1 cellular context compared by ENCODE assay signal in genomic region chr19:16495982-16496612, GRCh38.
TF ChIP-seq lines count a peak whose summit lies in the region.

TSS of gene C19orf44 (plus strand) at chr19:16496394. CDS start at chr19:16500793, 4,399 bp downstream.
A gene with protein sequence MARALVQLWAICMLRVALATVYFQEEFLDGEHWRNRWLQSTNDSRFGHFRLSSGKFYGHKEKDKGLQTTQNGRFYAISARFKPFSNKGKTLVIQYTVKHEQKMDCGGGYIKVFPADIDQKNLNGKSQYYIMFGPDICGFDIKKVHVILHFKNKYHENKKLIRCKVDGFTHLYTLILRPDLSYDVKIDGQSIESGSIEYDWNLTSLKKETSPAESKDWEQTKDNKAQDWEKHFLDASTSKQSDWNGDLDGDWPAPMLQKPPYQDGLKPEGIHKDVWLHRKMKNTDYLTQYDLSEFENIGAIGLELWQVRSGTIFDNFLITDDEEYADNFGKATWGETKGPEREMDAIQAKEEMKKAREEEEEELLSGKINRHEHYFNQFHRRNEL (minus strand): TSS chr19:16496167. CDS start chr19:16496129, 38 bp downstream.

TF ChIP-seq in HepG2, 621 proteins besides CTCF, POLR2A, EP300 and RAD21 (continued from another document and continues in another):
- TF ChIP-seq ELK4 (CRISPR knock-in tag; IDR thresholded peaks at IDR 0.05; ENCODE audit: borderline replicate concordance) (peak; percentile 93), MYC (CRISPR knock-in tag; IDR thresholded peaks at IDR 0.05; ENCODE audit: borderline replicate concordance) (peak; percentile 56; the same call in 1 of the 2 replicates), ETV5 (CRISPR knock-in tag; IDR thresholded peaks at IDR 0.05; ENCODE audit: borderline replicate concordance) (peak; percentile 99), NFYC (CRISPR knock-in tag; IDR thresholded peaks at IDR 0.05) (peak; percentile 100), RELA (CRISPR knock-in tag; IDR thresholded peaks at IDR 0.05) (no peak), ZNF784 (CRISPR knock-in tag; IDR thresholded peaks at IDR 0.05; ENCODE audit: borderline replicate concordance) (peak; percentile 30; the same call in 1 of the 2 replicates), ZNF704 (CRISPR knock-in tag; IDR thresholded peaks at IDR 0.05; ENCODE audit: borderline replicate concordance) (0 out of 2 replicates have a peak, but pooled peaks have one; percentile 17), MAFF (IDR thresholded peaks at IDR 0.05; ENCODE audit: low read depth, low read length) (no peak), ZNF441 (CRISPR knock-in tag; IDR thresholded peaks at IDR 0.05; ENCODE audit: borderline replicate concordance) (no peak), ZNF557 (CRISPR knock-in tag; IDR thresholded peaks at IDR 0.05) (no peak), ATAD3A (CRISPR knock-in tag; IDR thresholded peaks at IDR 0.05) (no peak), TCF12 (IDR thresholded peaks at IDR 0.05) (no peak), TCF12 (CRISPR knock-in tag; IDR thresholded peaks at IDR 0.05) (0 out of 2 replicates have a peak, but pooled peaks have one; percentile 44), TOPORS (CRISPR knock-in tag; IDR thresholded peaks at IDR 0.05) (no peak), ZNF446 (CRISPR knock-in tag; IDR thresholded peaks at IDR 0.05) (no peak), HMG20B (CRISPR knock-in tag; conservative IDR thresholded peaks at IDR 0.05) (no peak), NKX3-1 (CRISPR knock-in tag; IDR thresholded peaks at IDR 0.05) (no peak), ZFP1 (CRISPR knock-in tag; IDR thresholded peaks at IDR 0.05) (peak; percentile 62), ZNF20 (CRISPR knock-in tag; IDR thresholded peaks at IDR 0.05) (no peak), KDM3A (CRISPR knock-in tag; IDR thresholded peaks at IDR 0.05; ENCODE audit: low read depth) (peak; percentile 62; the same call in 1 of the 2 replicates), LCORL (IDR thresholded peaks at IDR 0.05) (no peak), LCORL (CRISPR knock-in tag; IDR thresholded peaks at IDR 0.05) (peak; percentile 45; the same call in 1 of the 2 replicates), RFX5 (IDR thresholded peaks at IDR 0.05; ENCODE audit: low read depth, low read length) (no peak), ZFP37 (CRISPR knock-in tag; IDR thresholded peaks at IDR 0.05; ENCODE audit: borderline replicate concordance) (no peak), ZSCAN22 (CRISPR knock-in tag; IDR thresholded peaks at IDR 0.05) (no peak), HBP1 (CRISPR knock-in tag; IDR thresholded peaks at IDR 0.05; ENCODE audit: low read depth) (0 out of 2 replicates have a peak, but pooled peaks have one; percentile 70)
- TF ChIP-seq, protein P1, sequence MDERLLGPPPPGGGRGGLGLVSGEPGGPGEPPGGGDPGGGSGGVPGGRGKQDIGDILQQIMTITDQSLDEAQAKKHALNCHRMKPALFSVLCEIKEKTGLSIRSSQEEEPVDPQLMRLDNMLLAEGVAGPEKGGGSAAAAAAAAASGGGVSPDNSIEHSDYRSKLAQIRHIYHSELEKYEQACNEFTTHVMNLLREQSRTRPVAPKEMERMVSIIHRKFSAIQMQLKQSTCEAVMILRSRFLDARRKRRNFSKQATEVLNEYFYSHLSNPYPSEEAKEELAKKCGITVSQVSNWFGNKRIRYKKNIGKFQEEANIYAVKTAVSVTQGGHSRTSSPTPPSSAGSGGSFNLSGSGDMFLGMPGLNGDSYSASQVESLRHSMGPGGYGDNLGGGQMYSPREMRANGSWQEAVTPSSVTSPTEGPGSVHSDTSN (CRISPR knock-in tag; IDR thresholded peaks at IDR 0.05), result no peak
- TF ChIP-seq, protein P2, sequence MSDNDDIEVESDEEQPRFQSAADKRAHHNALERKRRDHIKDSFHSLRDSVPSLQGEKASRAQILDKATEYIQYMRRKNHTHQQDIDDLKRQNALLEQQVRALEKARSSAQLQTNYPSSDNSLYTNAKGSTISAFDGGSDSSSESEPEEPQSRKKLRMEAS (IDR thresholded peaks at IDR 0.05), result peak; percentile 64
- TF ChIP-seq, protein P3, sequence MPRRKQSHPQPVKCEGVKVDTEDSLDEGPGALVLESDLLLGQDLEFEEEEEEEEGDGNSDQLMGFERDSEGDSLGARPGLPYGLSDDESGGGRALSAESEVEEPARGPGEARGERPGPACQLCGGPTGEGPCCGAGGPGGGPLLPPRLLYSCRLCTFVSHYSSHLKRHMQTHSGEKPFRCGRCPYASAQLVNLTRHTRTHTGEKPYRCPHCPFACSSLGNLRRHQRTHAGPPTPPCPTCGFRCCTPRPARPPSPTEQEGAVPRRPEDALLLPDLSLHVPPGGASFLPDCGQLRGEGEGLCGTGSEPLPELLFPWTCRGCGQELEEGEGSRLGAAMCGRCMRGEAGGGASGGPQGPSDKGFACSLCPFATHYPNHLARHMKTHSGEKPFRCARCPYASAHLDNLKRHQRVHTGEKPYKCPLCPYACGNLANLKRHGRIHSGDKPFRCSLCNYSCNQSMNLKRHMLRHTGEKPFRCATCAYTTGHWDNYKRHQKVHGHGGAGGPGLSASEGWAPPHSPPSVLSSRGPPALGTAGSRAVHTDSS (CRISPR knock-in tag; conservative IDR thresholded peaks at IDR 0.05), result 0 out of 2 replicates have a peak, but pooled peaks have one; percentile 47
- TF ChIP-seq, protein P4, sequence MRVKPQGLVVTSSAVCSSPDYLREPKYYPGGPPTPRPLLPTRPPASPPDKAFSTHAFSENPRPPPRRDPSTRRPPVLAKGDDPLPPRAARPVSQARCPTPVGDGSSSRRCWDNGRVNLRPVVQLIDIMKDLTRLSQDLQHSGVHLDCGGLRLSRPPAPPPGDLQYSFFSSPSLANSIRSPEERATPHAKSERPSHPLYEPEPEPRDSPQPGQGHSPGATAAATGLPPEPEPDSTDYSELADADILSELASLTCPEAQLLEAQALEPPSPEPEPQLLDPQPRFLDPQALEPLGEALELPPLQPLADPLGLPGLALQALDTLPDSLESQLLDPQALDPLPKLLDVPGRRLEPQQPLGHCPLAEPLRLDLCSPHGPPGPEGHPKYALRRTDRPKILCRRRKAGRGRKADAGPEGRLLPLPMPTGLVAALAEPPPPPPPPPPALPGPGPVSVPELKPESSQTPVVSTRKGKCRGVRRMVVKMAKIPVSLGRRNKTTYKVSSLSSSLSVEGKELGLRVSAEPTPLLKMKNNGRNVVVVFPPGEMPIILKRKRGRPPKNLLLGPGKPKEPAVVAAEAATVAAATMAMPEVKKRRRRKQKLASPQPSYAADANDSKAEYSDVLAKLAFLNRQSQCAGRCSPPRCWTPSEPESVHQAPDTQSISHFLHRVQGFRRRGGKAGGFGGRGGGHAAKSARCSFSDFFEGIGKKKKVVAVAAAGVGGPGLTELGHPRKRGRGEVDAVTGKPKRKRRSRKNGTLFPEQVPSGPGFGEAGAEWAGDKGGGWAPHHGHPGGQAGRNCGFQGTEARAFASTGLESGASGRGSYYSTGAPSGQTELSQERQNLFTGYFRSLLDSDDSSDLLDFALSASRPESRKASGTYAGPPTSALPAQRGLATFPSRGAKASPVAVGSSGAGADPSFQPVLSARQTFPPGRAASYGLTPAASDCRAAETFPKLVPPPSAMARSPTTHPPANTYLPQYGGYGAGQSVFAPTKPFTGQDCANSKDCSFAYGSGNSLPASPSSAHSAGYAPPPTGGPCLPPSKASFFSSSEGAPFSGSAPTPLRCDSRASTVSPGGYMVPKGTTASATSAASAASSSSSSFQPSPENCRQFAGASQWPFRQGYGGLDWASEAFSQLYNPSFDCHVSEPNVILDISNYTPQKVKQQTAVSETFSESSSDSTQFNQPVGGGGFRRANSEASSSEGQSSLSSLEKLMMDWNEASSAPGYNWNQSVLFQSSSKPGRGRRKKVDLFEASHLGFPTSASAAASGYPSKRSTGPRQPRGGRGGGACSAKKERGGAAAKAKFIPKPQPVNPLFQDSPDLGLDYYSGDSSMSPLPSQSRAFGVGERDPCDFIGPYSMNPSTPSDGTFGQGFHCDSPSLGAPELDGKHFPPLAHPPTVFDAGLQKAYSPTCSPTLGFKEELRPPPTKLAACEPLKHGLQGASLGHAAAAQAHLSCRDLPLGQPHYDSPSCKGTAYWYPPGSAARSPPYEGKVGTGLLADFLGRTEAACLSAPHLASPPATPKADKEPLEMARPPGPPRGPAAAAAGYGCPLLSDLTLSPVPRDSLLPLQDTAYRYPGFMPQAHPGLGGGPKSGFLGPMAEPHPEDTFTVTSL (CRISPR knock-in tag; IDR thresholded peaks at IDR 0.05; ENCODE audit: borderline replicate concordance), result no peak
- TF ChIP-seq, protein P5, sequence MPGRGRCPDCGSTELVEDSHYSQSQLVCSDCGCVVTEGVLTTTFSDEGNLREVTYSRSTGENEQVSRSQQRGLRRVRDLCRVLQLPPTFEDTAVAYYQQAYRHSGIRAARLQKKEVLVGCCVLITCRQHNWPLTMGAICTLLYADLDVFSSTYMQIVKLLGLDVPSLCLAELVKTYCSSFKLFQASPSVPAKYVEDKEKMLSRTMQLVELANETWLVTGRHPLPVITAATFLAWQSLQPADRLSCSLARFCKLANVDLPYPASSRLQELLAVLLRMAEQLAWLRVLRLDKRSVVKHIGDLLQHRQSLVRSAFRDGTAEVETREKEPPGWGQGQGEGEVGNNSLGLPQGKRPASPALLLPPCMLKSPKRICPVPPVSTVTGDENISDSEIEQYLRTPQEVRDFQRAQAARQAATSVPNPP (CRISPR knock-in tag; IDR thresholded peaks at IDR 0.05), result no peak
- TF ChIP-seq, protein P6, sequence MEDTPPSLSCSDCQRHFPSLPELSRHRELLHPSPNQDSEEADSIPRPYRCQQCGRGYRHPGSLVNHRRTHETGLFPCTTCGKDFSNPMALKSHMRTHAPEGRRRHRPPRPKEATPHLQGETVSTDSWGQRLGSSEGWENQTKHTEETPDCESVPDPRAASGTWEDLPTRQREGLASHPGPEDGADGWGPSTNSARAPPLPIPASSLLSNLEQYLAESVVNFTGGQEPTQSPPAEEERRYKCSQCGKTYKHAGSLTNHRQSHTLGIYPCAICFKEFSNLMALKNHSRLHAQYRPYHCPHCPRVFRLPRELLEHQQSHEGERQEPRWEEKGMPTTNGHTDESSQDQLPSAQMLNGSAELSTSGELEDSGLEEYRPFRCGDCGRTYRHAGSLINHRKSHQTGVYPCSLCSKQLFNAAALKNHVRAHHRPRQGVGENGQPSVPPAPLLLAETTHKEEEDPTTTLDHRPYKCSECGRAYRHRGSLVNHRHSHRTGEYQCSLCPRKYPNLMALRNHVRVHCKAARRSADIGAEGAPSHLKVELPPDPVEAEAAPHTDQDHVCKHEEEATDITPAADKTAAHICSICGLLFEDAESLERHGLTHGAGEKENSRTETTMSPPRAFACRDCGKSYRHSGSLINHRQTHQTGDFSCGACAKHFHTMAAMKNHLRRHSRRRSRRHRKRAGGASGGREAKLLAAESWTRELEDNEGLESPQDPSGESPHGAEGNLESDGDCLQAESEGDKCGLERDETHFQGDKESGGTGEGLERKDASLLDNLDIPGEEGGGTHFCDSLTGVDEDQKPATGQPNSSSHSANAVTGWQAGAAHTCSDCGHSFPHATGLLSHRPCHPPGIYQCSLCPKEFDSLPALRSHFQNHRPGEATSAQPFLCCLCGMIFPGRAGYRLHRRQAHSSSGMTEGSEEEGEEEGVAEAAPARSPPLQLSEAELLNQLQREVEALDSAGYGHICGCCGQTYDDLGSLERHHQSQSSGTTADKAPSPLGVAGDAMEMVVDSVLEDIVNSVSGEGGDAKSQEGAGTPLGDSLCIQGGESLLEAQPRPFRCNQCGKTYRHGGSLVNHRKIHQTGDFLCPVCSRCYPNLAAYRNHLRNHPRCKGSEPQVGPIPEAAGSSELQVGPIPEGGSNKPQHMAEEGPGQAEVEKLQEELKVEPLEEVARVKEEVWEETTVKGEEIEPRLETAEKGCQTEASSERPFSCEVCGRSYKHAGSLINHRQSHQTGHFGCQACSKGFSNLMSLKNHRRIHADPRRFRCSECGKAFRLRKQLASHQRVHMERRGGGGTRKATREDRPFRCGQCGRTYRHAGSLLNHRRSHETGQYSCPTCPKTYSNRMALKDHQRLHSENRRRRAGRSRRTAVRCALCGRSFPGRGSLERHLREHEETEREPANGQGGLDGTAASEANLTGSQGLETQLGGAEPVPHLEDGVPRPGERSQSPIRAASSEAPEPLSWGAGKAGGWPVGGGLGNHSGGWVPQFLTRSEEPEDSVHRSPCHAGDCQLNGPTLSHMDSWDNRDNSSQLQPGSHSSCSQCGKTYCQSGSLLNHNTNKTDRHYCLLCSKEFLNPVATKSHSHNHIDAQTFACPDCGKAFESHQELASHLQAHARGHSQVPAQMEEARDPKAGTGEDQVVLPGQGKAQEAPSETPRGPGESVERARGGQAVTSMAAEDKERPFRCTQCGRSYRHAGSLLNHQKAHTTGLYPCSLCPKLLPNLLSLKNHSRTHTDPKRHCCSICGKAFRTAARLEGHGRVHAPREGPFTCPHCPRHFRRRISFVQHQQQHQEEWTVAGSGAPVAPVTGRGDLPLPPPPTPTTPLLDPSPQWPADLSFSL (CRISPR knock-in tag; IDR thresholded peaks at IDR 0.05), result no peak
